Comparison of ENCODE assay signal across 31 cellular contexts in genomic region chr9:69279730-69280127, GRCh38. TPM values are rescaled to one million over a fixed set of nuclear protein-coding genes. Genes with fewer than 3 reads are reported as not detected.
"Had no signal": no experiment of that assay in that cellular context is flagged by ENCODE, and none has a peak within 500 bp of the region (broad histone marks: within the 10 kb centered on the region; RNA-seq: fewer than 3 reads in every experiment).

No MANE protein-coding gene starts in this region.

- H3K4me3 ChIP-seq: esophagus muscularis mucosa, gastrocnemius medialis, heart left ventricle had no signal

- H3K9me3 ChIP-seq: gastrocnemius medialis had no signal

- H3K36me3 ChIP-seq: brain microvascular endothelial cell, esophagus muscularis mucosa, gastrocnemius medialis, heart left ventricle had no signal

- FAIRE-seq: astrocyte, bronchial epithelial cell, colon had no signal

- ATAC-seq: activated CD8-positive, alpha-beta memory T cell treated with anti-CD3 and anti-CD28 coated beads, Interleukin-2, amount 10 ng/mL, durations not matched to agents 7 days and 5 days; activated CD8-positive, alpha-beta T cell treated with anti-CD3 and anti-CD28 coated beads, Interleukin-2, amount 10 ng/mL, durations not matched to agents 7 days and 5 days; effector memory CD8-positive, alpha-beta T cell; foreskin keratinocyte; gastrocnemius medialis; heart left ventricle had no signal

- H3K4me1 ChIP-seq: foreskin keratinocyte, gastrocnemius medialis had no signal

- DNase-seq: activated CD4-positive, alpha-beta T cell treated with anti-CD3 and anti-CD28 coated beads, Interleukin-2, amount 10 ng/mL, durations not matched to agents 24 days and 14 days; activated CD4-positive, CD25-positive, alpha-beta regulatory T cell; activated CD4-positive, CD25-positive, alpha-beta regulatory T cell treated with anti-CD3 and anti-CD28 coated beads, Interleukin-2, amount 50 U/mL, for 72 hours; activated CD8-positive, alpha-beta memory T cell treated with anti-CD3 and anti-CD28 coated beads, Interleukin-2, amount 10 ng/mL, durations not matched to agents 7 days and 5 days; activated CD8-positive, alpha-beta memory T cell treated with anti-CD3 and anti-CD28 coated beads, Interleukin-2, amount 50 U/mL, for 4 hours; activated CD8-positive, alpha-beta T cell treated with anti-CD3 and anti-CD28 coated beads, Interleukin-2, amount 10 ng/mL, durations not matched to agents 7 days and 5 days; activated effector memory CD4-positive, alpha-beta T cell treated with anti-CD3 and anti-CD28 coated beads, Interleukin-2, amount 50 U/mL, for 16 hours; activated naive CD8-positive, alpha-beta T cell treated with anti-CD3 and anti-CD28 coated beads, Interleukin-2, amount 10 ng/mL, durations not matched to agents 7 days and 5 days; activated T-cell treated with anti-CD3 and anti-CD28 coated beads, Interleukin-2, amount 50 U/mL, for 1 hour; anterior cingulate cortex; brain microvascular endothelial cell; caudate nucleus; cortex of kidney; dermis blood vessel endothelial cell; effector CD4-positive, alpha-beta T cell; effector memory CD8-positive, alpha-beta T cell; erythroblast; foreskin keratinocyte; gastrocnemius medialis; glutamatergic neuron; heart left ventricle had no signal

- H3K27me3 ChIP-seq: brain microvascular endothelial cell, esophagus muscularis mucosa, gastrocnemius medialis, heart left ventricle had no signal

- H3K27ac ChIP-seq: brain microvascular endothelial cell, esophagus muscularis mucosa, foreskin keratinocyte, gastrocnemius medialis, heart left ventricle had no signal

RNA-seq across cellular contexts. Expression of gene ENTREP1, which starts 45.3 kb away (rescaled TPM):
- total RNA-seq: activated CD4-positive, alpha-beta T cell treated with anti-CD3 and anti-CD28 coated beads for 36 hours; activated CD4-positive, alpha-beta T cell treated with anti-CD3 and anti-CD28 coated beads, Interleukin-2, amount 10 ng/mL, durations not matched to agents 24 days and 14 days; activated CD8-positive, alpha-beta memory T cell treated with anti-CD3 and anti-CD28 coated beads for 36 hours; activated CD8-positive, alpha-beta memory T cell treated with anti-CD3 and anti-CD28 coated beads, Interleukin-2, amount 10 ng/mL, durations not matched to agents 7 days and 5 days; activated CD8-positive, alpha-beta T cell treated with anti-CD3 and anti-CD28 coated beads, Interleukin-2, amount 10 ng/mL, durations not matched to agents 7 days and 5 days; activated naive CD4-positive, alpha-beta T cell treated with anti-CD3 and anti-CD28 coated beads for 36 hours; activated naive CD8-positive, alpha-beta T cell treated with anti-CD3 and anti-CD28 coated beads, Interleukin-2, amount 10 ng/mL, durations not matched to agents 7 days and 5 days; activated T-helper 1 cell treated with anti-CD3 and anti-CD28 coated beads, Interleukin-12 subunit alpha, Interleukin-12 subunit beta, Interleukin-2, Interleukin-4 antibody, amounts not matched to agents 30 ng/mL and 10 ng/mL and 1 ng/mL, durations not matched to agents 14 hours and 24 hours and 36 hours; activated T-helper 2 cell treated with anti-CD3 and anti-CD28 coated beads, Interferon-gamma antibody, Interleukin-2, Interleukin-4, amounts not matched to agents 10 μg/mL and 5 μg/mL and 100 μg/mL, durations not matched to agents 14 hours and 24 hours and 36 hours; T-helper 1 cell treated with Interleukin-12 subunit alpha and Interleukin-12 subunit beta and Interleukin-4 antibody, amounts not matched to agents 30 ng/mL and 1 ng/mL, for 36 hours had no signal
